In the genomic region with DNA sequence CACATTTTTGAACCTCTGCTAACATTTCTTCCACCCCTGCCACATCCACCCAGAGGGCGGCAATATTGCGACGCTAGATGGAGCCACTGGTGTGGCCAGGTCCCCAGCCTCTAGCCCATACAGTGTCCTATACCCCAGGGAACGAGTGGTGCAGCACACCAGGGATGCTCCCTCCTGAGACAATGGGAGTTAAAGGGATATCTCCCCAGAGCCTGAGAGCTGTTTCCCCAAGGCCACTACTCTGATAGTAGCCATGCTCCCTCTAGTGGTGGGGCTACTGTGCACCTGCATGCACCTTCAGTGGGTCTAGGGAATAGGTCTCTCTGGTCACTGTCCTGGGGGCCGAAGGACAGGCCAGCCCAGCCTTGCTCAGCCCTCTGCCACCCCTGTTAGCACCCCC, we compare ENCODE assay signal across 1 cellular context.
TF ChIP-seq lines count a peak whose summit lies in the region.

No MANE protein-coding gene starts in this region.

TF ChIP-seq in SK-N-SH, 30 proteins besides CTCF, POLR2A, EP300 and RAD21 (continued from another document):
- no peak for TF ChIP-seq MEF2A (IDR thresholded peaks at IDR 0.05; ENCODE audit: borderline replicate concordance, low read depth)
- no peak for TF ChIP-seq FOXJ3 (CRISPR knock-in tag; IDR thresholded peaks at IDR 0.05)
- TF ChIP-seq TEAD4 (IDR thresholded peaks at IDR 0.05; ENCODE audit: borderline replicate concordance, insufficient read depth): no peak
- no peak for TF ChIP-seq NFIC (IDR thresholded peaks at IDR 0.05; ENCODE audit: borderline replicate concordance)
- TF ChIP-seq, protein P1, sequence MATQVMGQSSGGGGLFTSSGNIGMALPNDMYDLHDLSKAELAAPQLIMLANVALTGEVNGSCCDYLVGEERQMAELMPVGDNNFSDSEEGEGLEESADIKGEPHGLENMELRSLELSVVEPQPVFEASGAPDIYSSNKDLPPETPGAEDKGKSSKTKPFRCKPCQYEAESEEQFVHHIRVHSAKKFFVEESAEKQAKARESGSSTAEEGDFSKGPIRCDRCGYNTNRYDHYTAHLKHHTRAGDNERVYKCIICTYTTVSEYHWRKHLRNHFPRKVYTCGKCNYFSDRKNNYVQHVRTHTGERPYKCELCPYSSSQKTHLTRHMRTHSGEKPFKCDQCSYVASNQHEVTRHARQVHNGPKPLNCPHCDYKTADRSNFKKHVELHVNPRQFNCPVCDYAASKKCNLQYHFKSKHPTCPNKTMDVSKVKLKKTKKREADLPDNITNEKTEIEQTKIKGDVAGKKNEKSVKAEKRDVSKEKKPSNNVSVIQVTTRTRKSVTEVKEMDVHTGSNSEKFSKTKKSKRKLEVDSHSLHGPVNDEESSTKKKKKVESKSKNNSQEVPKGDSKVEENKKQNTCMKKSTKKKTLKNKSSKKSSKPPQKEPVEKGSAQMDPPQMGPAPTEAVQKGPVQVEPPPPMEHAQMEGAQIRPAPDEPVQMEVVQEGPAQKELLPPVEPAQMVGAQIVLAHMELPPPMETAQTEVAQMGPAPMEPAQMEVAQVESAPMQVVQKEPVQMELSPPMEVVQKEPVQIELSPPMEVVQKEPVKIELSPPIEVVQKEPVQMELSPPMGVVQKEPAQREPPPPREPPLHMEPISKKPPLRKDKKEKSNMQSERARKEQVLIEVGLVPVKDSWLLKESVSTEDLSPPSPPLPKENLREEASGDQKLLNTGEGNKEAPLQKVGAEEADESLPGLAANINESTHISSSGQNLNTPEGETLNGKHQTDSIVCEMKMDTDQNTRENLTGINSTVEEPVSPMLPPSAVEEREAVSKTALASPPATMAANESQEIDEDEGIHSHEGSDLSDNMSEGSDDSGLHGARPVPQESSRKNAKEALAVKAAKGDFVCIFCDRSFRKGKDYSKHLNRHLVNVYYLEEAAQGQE (IDR thresholded peaks at IDR 0.05; ENCODE audit: low read depth, low read length): no peak
